ENCODE assay signal across 1 cellular context in the genomic region with DNA sequence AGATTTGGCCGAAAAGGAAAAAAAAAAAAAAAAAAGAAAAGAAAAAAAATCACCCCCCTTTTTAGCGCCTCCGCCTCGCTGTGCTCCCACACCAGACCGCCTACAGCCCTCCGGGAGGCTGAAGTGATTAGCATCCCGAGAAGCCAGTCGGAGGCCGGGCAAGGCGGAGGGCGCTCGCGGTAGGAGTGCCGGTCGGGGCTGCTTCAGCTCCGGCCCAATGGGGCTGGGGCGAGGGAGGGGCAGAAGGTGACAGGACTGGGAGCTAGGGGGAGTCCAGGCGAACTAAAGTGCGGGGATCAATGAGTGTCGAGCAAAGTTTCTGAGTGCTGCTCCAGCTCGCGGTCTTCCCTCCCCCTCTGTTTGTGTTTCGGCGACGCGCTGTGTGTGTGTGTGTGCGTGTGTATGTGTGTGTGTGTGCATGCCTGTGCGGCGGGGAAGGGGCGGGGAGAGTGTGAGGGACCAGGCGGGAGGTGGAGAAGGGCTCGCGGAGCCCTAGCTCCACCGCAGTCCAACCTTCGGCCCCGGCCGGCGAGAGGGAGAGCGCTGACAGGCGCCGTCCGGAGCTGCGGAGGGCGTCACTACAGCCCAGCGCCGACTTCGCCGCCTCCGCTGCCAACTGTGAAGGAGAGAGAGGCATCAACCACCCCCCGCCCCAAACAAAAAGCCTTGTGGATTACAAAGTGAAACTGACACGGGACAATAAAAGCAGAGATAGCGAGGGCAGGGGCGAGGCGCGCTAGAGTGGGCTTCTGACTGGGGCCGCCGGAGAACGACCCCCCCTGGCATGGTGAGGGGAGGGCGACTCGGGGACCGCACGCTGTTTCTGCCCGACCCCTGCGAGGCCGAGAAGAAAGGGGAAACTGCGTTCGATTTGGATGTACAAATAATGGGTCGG.
TF ChIP-seq lines count a peak whose summit lies in the region.

Gene FAT4 (plus strand): TSS at position 280 of the 895 bp plus-strand sequence. CDS start 1,457 bp downstream, outside the sequence.

TF ChIP-seq in HepG2, 621 proteins besides CTCF, POLR2A, EP300 and RAD21 (continued from another document and continues in another):
- TF ChIP-seq KLF6 (CRISPR knock-in tag; IDR thresholded peaks at IDR 0.05) (0 out of 2 replicates have a peak, but pooled peaks have one; percentile 28), FOSL2 (CRISPR knock-in tag; IDR thresholded peaks at IDR 0.05) (no peak), MEF2D (CRISPR knock-in tag; IDR thresholded peaks at IDR 0.05) (no peak), ZNF75D (CRISPR knock-in tag; IDR thresholded peaks at IDR 0.05; ENCODE audit: borderline replicate concordance) (no peak), THAP8 (CRISPR knock-in tag; IDR thresholded peaks at IDR 0.05; ENCODE audit: borderline replicate concordance) (no peak), ZNF414 (CRISPR knock-in tag; IDR thresholded peaks at IDR 0.05) (peak; percentile 90), ZNF33A (CRISPR knock-in tag; IDR thresholded peaks at IDR 0.05; ENCODE audit: borderline replicate concordance) (no peak), NFKB2 (CRISPR knock-in tag; IDR thresholded peaks at IDR 0.05; ENCODE audit: borderline replicate concordance) (peak; percentile 75; the same call in 1 of the 2 replicates), YEATS4 (CRISPR knock-in tag; IDR thresholded peaks at IDR 0.05; ENCODE audit: borderline replicate concordance) (peak; percentile 37; the same call in 1 of the 2 replicates), BORCS8-MEF2B (CRISPR knock-in tag; IDR thresholded peaks at IDR 0.05) (peak; percentile 68; the same call in 1 of the 2 replicates), NFYC (CRISPR knock-in tag; IDR thresholded peaks at IDR 0.05) (peak; percentile 86), ZNF441 (CRISPR knock-in tag; IDR thresholded peaks at IDR 0.05; ENCODE audit: borderline replicate concordance) (0 out of 2 replicates have a peak, but pooled peaks have one; percentile 49), EZH2 (conservative IDR thresholded peaks at IDR 0.05; ENCODE audit: low read depth, low read length) (no peak), SMAD1 (CRISPR knock-in tag; IDR thresholded peaks at IDR 0.05; ENCODE audit: borderline replicate concordance, low read depth) (no peak), NCOA5 (CRISPR knock-in tag; IDR thresholded peaks at IDR 0.05) (no peak), HIVEP1 (CRISPR knock-in tag; IDR thresholded peaks at IDR 0.05) (peak; percentile 68), ZNF839 (CRISPR knock-in tag; IDR thresholded peaks at IDR 0.05; ENCODE audit: borderline replicate concordance) (no peak), HHEX (CRISPR knock-in tag; IDR thresholded peaks at IDR 0.05) (no peak), LCORL (IDR thresholded peaks at IDR 0.05) (peak; percentile 65), LCORL (CRISPR knock-in tag; IDR thresholded peaks at IDR 0.05) (peak; percentile 96), GFI1 (CRISPR knock-in tag; IDR thresholded peaks at IDR 0.05; ENCODE audit: borderline replicate concordance) (0 out of 2 replicates have a peak, but pooled peaks have one; percentile 9), ZNF501 (CRISPR knock-in tag; IDR thresholded peaks at IDR 0.05) (peak; percentile 64; the same call in 1 of the 2 replicates), NR3C1 (CRISPR knock-in tag; IDR thresholded peaks at IDR 0.05) (no peak), ZNF597 (CRISPR knock-in tag; IDR thresholded peaks at IDR 0.05) (no peak), ZNF329 (CRISPR knock-in tag; IDR thresholded peaks at IDR 0.05; ENCODE audit: low read depth) (no peak), ZSCAN30 (CRISPR knock-in tag; IDR thresholded peaks at IDR 0.05) (no peak), ZNF230 (CRISPR knock-in tag; IDR thresholded peaks at IDR 0.05) (peak; percentile 79; the same call in 1 of the 2 replicates), RCOR2 (CRISPR knock-in tag; IDR thresholded peaks at IDR 0.05) (no peak), POLR2AphosphoS5 (IDR thresholded peaks at IDR 0.05; ENCODE audit: low read depth, low read length) (no peak), ZFP1 (CRISPR knock-in tag; IDR thresholded peaks at IDR 0.05) (no peak), ATF4 (CRISPR knock-in tag; IDR thresholded peaks at IDR 0.05) (peak in 1 of 2 experiments; percentile 59; a peak in 2 of 4 replicates), BCL3 (CRISPR knock-in tag; IDR thresholded peaks at IDR 0.05) (no peak), ZNF850 (CRISPR knock-in tag; conservative IDR thresholded peaks at IDR 0.05) (no peak), MXI1 (IDR thresholded peaks at IDR 0.05; ENCODE audit: borderline replicate concordance, low read depth, low read length) (peak; percentile 27; the same call in 1 of the 3 replicates), ZKSCAN1 (IDR thresholded peaks at IDR 0.05; ENCODE audit: low read length) (no peak), NFRKB (IDR thresholded peaks at IDR 0.05) (no peak), ZNF17 (CRISPR knock-in tag; IDR thresholded peaks at IDR 0.05) (no peak), KDM3A (CRISPR knock-in tag; IDR thresholded peaks at IDR 0.05; ENCODE audit: low read depth) (0 out of 2 replicates have a peak, but pooled peaks have one; percentile 43), ZNF567 (CRISPR knock-in tag; IDR thresholded peaks at IDR 0.05; ENCODE audit: borderline replicate concordance) (no peak), MEIS1 (CRISPR knock-in tag; IDR thresholded peaks at IDR 0.05; ENCODE audit: borderline replicate concordance) (peak; percentile 65; the same call in 1 of the 2 replicates), HDAC6 (IDR thresholded peaks at IDR 0.05; ENCODE audit: low read depth, low read length) (no peak), ZNF652 (CRISPR knock-in tag; IDR thresholded peaks at IDR 0.05; ENCODE audit: borderline replicate concordance, low read depth) (0 out of 2 replicates have a peak, but pooled peaks have one; percentile 10), ONECUT2 (CRISPR knock-in tag; IDR thresholded peaks at IDR 0.05) (peak; percentile 67; the same call in 1 of the 2 replicates), RFXANK (CRISPR knock-in tag; IDR thresholded peaks at IDR 0.05) (no peak), ESRRA (CRISPR knock-in tag; IDR thresholded peaks at IDR 0.05; ENCODE audit: low read depth) (peak; percentile 53; the same call in 1 of the 2 replicates), ZNF891 (CRISPR knock-in tag; IDR thresholded peaks at IDR 0.05) (peak; percentile 63; the same call in 1 of the 2 replicates), ZNF468 (CRISPR knock-in tag; IDR thresholded peaks at IDR 0.05) (no peak), SIX1 (CRISPR knock-in tag; IDR thresholded peaks at IDR 0.05; ENCODE audit: borderline replicate concordance) (no peak)
- TF ChIP-seq, protein P1, sequence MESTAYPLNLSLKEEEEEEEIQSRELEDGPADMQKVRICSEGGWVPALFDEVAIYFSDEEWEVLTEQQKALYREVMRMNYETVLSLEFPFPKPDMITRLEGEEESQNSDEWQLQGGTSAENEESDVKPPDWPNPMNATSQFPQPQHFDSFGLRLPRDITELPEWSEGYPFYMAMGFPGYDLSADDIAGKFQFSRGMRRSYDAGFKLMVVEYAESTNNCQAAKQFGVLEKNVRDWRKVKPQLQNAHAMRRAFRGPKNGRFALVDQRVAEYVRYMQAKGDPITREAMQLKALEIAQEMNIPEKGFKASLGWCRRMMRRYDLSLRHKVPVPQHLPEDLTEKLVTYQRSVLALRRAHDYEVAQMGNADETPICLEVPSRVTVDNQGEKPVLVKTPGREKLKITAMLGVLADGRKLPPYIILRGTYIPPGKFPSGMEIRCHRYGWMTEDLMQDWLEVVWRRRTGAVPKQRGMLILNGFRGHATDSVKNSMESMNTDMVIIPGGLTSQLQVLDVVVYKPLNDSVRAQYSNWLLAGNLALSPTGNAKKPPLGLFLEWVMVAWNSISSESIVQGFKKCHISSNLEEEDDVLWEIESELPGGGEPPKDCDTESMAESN (CRISPR knock-in tag; conservative IDR thresholded peaks at IDR 0.05), result peak; percentile 96
- TF ChIP-seq, protein P2, sequence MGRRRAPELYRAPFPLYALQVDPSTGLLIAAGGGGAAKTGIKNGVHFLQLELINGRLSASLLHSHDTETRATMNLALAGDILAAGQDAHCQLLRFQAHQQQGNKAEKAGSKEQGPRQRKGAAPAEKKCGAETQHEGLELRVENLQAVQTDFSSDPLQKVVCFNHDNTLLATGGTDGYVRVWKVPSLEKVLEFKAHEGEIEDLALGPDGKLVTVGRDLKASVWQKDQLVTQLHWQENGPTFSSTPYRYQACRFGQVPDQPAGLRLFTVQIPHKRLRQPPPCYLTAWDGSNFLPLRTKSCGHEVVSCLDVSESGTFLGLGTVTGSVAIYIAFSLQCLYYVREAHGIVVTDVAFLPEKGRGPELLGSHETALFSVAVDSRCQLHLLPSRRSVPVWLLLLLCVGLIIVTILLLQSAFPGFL (CRISPR knock-in tag; IDR thresholded peaks at IDR 0.05), result no peak
- TF ChIP-seq, protein P3, sequence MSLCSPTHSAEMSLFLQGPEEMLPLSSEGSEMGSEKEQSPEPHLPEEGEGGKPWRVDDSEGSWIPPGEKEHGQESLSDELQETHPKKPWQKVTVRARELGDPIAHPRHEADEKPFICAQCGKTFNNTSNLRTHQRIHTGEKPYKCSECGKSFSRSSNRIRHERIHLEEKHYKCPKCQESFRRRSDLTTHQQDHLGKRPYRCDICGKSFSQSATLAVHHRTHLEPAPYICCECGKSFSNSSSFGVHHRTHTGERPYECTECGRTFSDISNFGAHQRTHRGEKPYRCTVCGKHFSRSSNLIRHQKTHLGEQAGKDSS (CRISPR knock-in tag; IDR thresholded peaks at IDR 0.05; ENCODE audit: borderline replicate concordance, low read depth), result 0 out of 2 replicates have a peak, but pooled peaks have one; percentile 74
